In genomic region chr6:85824329-85824728, GRCh38 we compare ENCODE assay signal across 19 cellular contexts.
DNase-seq lines count a peak whose midpoint lies in the region; ATAC-seq, FAIRE-seq and TF ChIP-seq lines count a peak whose summit lies in the region.
"Had no signal": no experiment of that assay in that cellular context is flagged by ENCODE, and none has a peak within 500 bp of the region (broad histone marks: within the 10 kb centered on the region; RNA-seq: fewer than 3 reads in every experiment).

No MANE protein-coding gene starts in this region.

- no peak overlapping the region for H3K4me3 ChIP-seq in DND-41 (ENCODE audit: low read depth in 1 of 2, low read length in 2 of 2)
- H3K4me3 ChIP-seq in Loucy (ENCODE audit: low read length, poor library complexity, severe bottlenecking) = no peak overlapping the region
- H3K4me3 ChIP-seq in bronchial epithelial cell (ENCODE audit: low read depth, low read length) = no peak overlapping the region
- H3K4me3 ChIP-seq in SK-N-SH (ENCODE audit: low read depth in 2 of 2, low read length in 1 of 2) = no peak overlapping the region
- H3K4me3 ChIP-seq: A549, GM12878, HAP-1, K562 had no signal

- no peaks in the 10 kb centered on the region for H3K27me3 Mint-ChIP-seq in stimulated activated memory B cell treated with anti-CD40 and anti-IgM and Interleukin-4, amounts not matched to agents 10 μg/mL and 1 μg/mL and 100 μg/mL, for 72 hours

- POLR2A ChIA-PET in SK-N-SH (lab: Yijun Ruan, JAX) = no interaction called here

- no peak for ATAC-seq in DND-41 (ENCODE audit: insufficient read depth, low read depth)
- no peak for ATAC-seq in stimulated activated memory B cell treated with anti-CD40 and anti-IgM and Interleukin-4, amounts not matched to agents 10 μg/mL and 1 μg/mL and 100 μg/mL, for 72 hours
- ATAC-seq: A549; CD8-positive, alpha-beta T cell; GM12878; K562 had no signal

- no peaks in the 10 kb centered on the region for H3K36me3 Mint-ChIP-seq in stimulated activated memory B cell treated with anti-CD40 and anti-IgM and Interleukin-4, amounts not matched to agents 10 μg/mL and 1 μg/mL and 100 μg/mL, for 72 hours
- H3K36me3 Mint-ChIP-seq: CD14-positive monocyte; CD8-positive, alpha-beta T cell had no signal

- H3K9me3 Mint-ChIP-seq in stimulated activated memory B cell treated with anti-CD40 and anti-IgM and Interleukin-4, amounts not matched to agents 10 μg/mL and 1 μg/mL and 100 μg/mL, for 72 hours = peaks cover 26% of the 10 kb centered on the region

- H3K4me3 Mint-ChIP-seq in stimulated activated memory B cell treated with anti-CD40 and anti-IgM and Interleukin-4, amounts not matched to agents 10 μg/mL and 1 μg/mL and 100 μg/mL, for 72 hours = no peak overlapping the region
- H3K4me3 Mint-ChIP-seq: CD14-positive monocyte; CD8-positive, alpha-beta T cell; HFFc6 had no signal

- no peaks in the 10 kb centered on the region for H3K4me1 ChIP-seq in DND-41 (ENCODE audit: insufficient read depth, low read length)
- no peaks in the 10 kb centered on the region for H3K4me1 ChIP-seq in Loucy (ENCODE audit: insufficient read depth, low read length, poor library complexity, severe bottlenecking)
- H3K4me1 ChIP-seq in SK-N-SH (ENCODE audit: control insufficient read depth in 1 of 2, insufficient read depth in 2 of 2, low read depth in 1 of 2, low read length in 1 of 2) = no peaks in the 10 kb centered on the region
- H3K4me1 ChIP-seq: A549, HAP-1 had no signal

- no peak overlapping the region for H2AFZ ChIP-seq in DND-41 (ENCODE audit: low read depth, low read length)
- no peak overlapping the region for H2AFZ ChIP-seq in Loucy (ENCODE audit: low read length)
- H2AFZ ChIP-seq in SK-N-SH (ENCODE audit: low read depth) = no peak overlapping the region

- WGBS in SK-N-SH (ENCODE audit: low lambda C conversion rate) = no CpG with 5 or more reads among the region's 1 CpG

- H3K27ac Mint-ChIP-seq in stimulated activated memory B cell treated with anti-CD40 and anti-IgM and Interleukin-4, amounts not matched to agents 10 μg/mL and 1 μg/mL and 100 μg/mL, for 72 hours = no peak overlapping the region
- H3K27ac Mint-ChIP-seq: CD14-positive monocyte; CD8-positive, alpha-beta T cell; HFFc6 had no signal

- H3K27me3 ChIP-seq in DND-41 (ENCODE audit: insufficient read depth, low read length, poor library complexity) (no peaks in the 10 kb centered on the region), Loucy (ENCODE audit: insufficient read depth, low read length, poor library complexity, severe bottlenecking) (no peaks in the 10 kb centered on the region), bronchial epithelial cell (ENCODE audit: control insufficient read depth, insufficient read depth, low read length) (no peaks in the 10 kb centered on the region), SK-N-SH (ENCODE audit: insufficient read depth) (no peaks in the 10 kb centered on the region)

- DNase-seq in DND-41 = no peak
- peak; percentile 2 for DNase-seq in bronchial epithelial cell (ENCODE audit: low read depth)
- DNase-seq in SK-N-SH = no peak
- no peak for DNase-seq in islet precursor cell
- DNase-seq in T-helper 2 cell = no peak
- DNase-seq: CD8-positive, alpha-beta T cell; COR-L47; HFFc6 had no signal

- H3K9ac ChIP-seq in DND-41 (ENCODE audit: low read depth, low read length) (no peak overlapping the region), Loucy (ENCODE audit: low read depth, low read length, poor library complexity, severe bottlenecking) (no peak overlapping the region), SK-N-SH (no peak overlapping the region)

- H3K27ac ChIP-seq in 22Rv1 (no peak overlapping the region), DND-41 (ENCODE audit: low read length) (no peak overlapping the region), SK-N-SH (ENCODE audit: low read depth in 2 of 2, low read length in 1 of 2) (no peak overlapping the region)
- H3K27ac ChIP-seq: A549 had no signal

- H4K20me1 ChIP-seq in DND-41 (ENCODE audit: insufficient read depth, low read length) (no peaks in the 10 kb centered on the region), Loucy (ENCODE audit: insufficient read depth, low read length, poor library complexity, severe bottlenecking) (no peaks in the 10 kb centered on the region), SK-N-SH (ENCODE audit: insufficient read depth) (no peaks in the 10 kb centered on the region)

- 0 out of 2 replicates have a peak, but pooled peaks have one; percentile 10 for TF ChIP-seq CTCF in 22Rv1 (IDR thresholded peaks at IDR 0.05)
- peak; percentile 5 for TF ChIP-seq CTCF in DND-41 (IDR thresholded peaks at IDR 0.05; ENCODE audit: borderline replicate concordance, extremely low read depth, low read length, poor library complexity, severe bottlenecking)
- TF ChIP-seq CTCF in Loucy (conservative IDR thresholded peaks at IDR 0.05; ENCODE audit: low read length) = peak; percentile 27
- TF ChIP-seq CTCF in bronchial epithelial cell (IDR thresholded peaks at IDR 0.05; ENCODE audit: insufficient read depth, low read length, severe bottlenecking) = no peak
- TF ChIP-seq CTCF in SK-N-SH (IDR thresholded peaks at IDR 0.05) = no peak

- H3K9me3 ChIP-seq in DND-41 (ENCODE audit: insufficient read depth, low read length, severe bottlenecking) (peaks cover 4% of the 10 kb centered on the region), Loucy (ENCODE audit: insufficient read depth, low read depth, low read length) (no peaks in the 10 kb centered on the region; the same call in 1 of the 2 replicates), SK-N-SH (peaks cover 3% of the 10 kb centered on the region)
- H3K9me3 ChIP-seq: A549, HAP-1 had no signal

- TF ChIP-seq RAD21 in SK-N-SH (IDR thresholded peaks at IDR 0.05; ENCODE audit: low read length) = no peak

- CTCF ChIA-PET in SK-N-SH (lab: Yijun Ruan, JAX) = interaction anchor here (0.8 kb wide), 1 partner anchor 1113 kb away, joined by 3 read pairs; the partner anchor contains the start of gene HTR1E

- no peaks in the 10 kb centered on the region for H3F3A ChIP-seq in Loucy (ENCODE audit: low read depth)
- H3F3A ChIP-seq in SK-N-SH (replicated peaks; ENCODE audit: insufficient read depth) = no peaks in the 10 kb centered on the region

- H3K36me3 ChIP-seq in DND-41 (ENCODE audit: insufficient read depth, low read length) (no peaks in the 10 kb centered on the region), Loucy (ENCODE audit: insufficient read depth, low read length) (no peaks in the 10 kb centered on the region), bronchial epithelial cell (ENCODE audit: control insufficient read depth, insufficient read depth, low read length) (no peaks in the 10 kb centered on the region), SK-N-SH (replicated peaks in 1 of 2; ENCODE audit: control insufficient read depth in 1 of 2, insufficient read depth in 2 of 2, low read length in 1 of 2) (no peaks in the 10 kb centered on the region)
- H3K36me3 ChIP-seq: HAP-1 had no signal

- no peak for TF ChIP-seq EP300 in SK-N-SH (IDR thresholded peaks at IDR 0.05; ENCODE audit: borderline replicate concordance in 1 of 2, low read depth in 1 of 2, low read length in 1 of 2)

- H3K4me1 Mint-ChIP-seq in stimulated activated memory B cell treated with anti-CD40 and anti-IgM and Interleukin-4, amounts not matched to agents 10 μg/mL and 1 μg/mL and 100 μg/mL, for 72 hours = no peaks in the 10 kb centered on the region
- H3K4me1 Mint-ChIP-seq: CD14-positive monocyte had no signal

- no peaks in the 10 kb centered on the region for H3K79me2 ChIP-seq in DND-41 (ENCODE audit: insufficient read depth, low read length)
- no peaks in the 10 kb centered on the region for H3K79me2 ChIP-seq in Loucy (ENCODE audit: insufficient read depth, low read length)
- no peaks in the 10 kb centered on the region for H3K79me2 ChIP-seq in SK-N-SH (ENCODE audit: insufficient read depth)

- no peak for FAIRE-seq in bronchial epithelial cell (lab: Jason Lieb, UNC)
- FAIRE-seq: A549, GM12878, GM19239, H1, HTR-8/SVneo, K562 had no signal

- H3K9me2 ChIP-seq in Loucy (replicated peaks; ENCODE audit: low read depth, low read length) (no peaks in the 10 kb centered on the region), SK-N-SH (no peaks in the 10 kb centered on the region)

- H3K4me2 ChIP-seq in DND-41 (ENCODE audit: insufficient read depth, low read length) (no peak overlapping the region), Loucy (ENCODE audit: low read depth, low read length, poor library complexity, severe bottlenecking) (no peak overlapping the region), SK-N-SH (no peak overlapping the region)
- H3K4me2 ChIP-seq: A549 had no signal

TF ChIP-seq in SK-N-SH, 30 proteins besides CTCF, POLR2A, EP300 and RAD21:
- TF ChIP-seq TEAD4 (IDR thresholded peaks at IDR 0.05; ENCODE audit: borderline replicate concordance, insufficient read depth) (no peak), RXRA (IDR thresholded peaks at IDR 0.05; ENCODE audit: borderline replicate concordance, low read depth) (no peak), EZH2phosphoT487 (IDR thresholded peaks at IDR 0.05; ENCODE audit: borderline replicate concordance, low read depth) (no peak), FOXJ3 (CRISPR knock-in tag; IDR thresholded peaks at IDR 0.05) (no peak), NFIC (IDR thresholded peaks at IDR 0.05; ENCODE audit: borderline replicate concordance) (no peak)

Comparison
In these comparisons a context has a peak if more than half of its experiments do, and no peak if none do; other contexts are left out.
1. CTCF ChIP-seq: peak in 22Rv1 (single experiment), DND-41 (single experiment) and Loucy (single experiment); none in bronchial epithelial cell (single experiment) and SK-N-SH (single experiment).